Comparison of ENCODE assay signal across 21 cellular contexts in genomic region chr12:59895161-59895785, GRCh38.
A peak's percentile ranks its signal among the peaks of the same experiment; 100 is the strongest.
DNase-seq lines count a peak whose midpoint lies in the region; ATAC-seq and TF ChIP-seq lines count a peak whose summit lies in the region.
"Had no signal": no experiment of that assay in that cellular context is flagged by ENCODE, and none has a peak within 500 bp of the region (broad histone marks: within the 10 kb centered on the region; RNA-seq: fewer than 3 reads in every experiment).

No MANE protein-coding gene starts in this region.

- ATAC-seq in HG02763 (IDR thresholded peaks at IDR 0.05; ENCODE audit: unreplicated experiment) (no peak), HG03159 (IDR thresholded peaks at IDR 0.05; ENCODE audit: unreplicated experiment) (no peak)
- ATAC-seq: Panc1 had no signal

- peak overlapping the region; percentile 17 for H3K27ac ChIP-seq in angular gyrus (ENCODE audit: low read depth, low read length)
- H3K27ac ChIP-seq in RWPE1, result no peak overlapping the region
- H3K27ac ChIP-seq: BLaER1 treated with 17β-estradiol and CSF1 and Interleukin-3, amounts not matched to agents 10 nM and 100 nM; SJCRH30 had no signal

- H3K4me3 ChIP-seq in LNCaP clone FGC (ENCODE audit: low read depth, low read length), result no peak overlapping the region
- H3K4me3 ChIP-seq: BLaER1 treated with 17β-estradiol and CSF1 and Interleukin-3, amounts not matched to agents 10 nM and 100 nM; SJCRH30 had no signal

- POLR2A ChIA-PET in RWPE1 (lab: Yijun Ruan, JAX; ENCODE audit: low non-redundant PET), result no interaction called here

- peak; percentile 59 for DNase-seq in Ammon's horn (ENCODE audit: low spot score)
- peak; percentile 45 for DNase-seq in LNCaP clone FGC (ENCODE audit: low read depth)
- peak; percentile 61 for DNase-seq in middle frontal gyrus (ENCODE audit: extremely low spot score, low spot score)
- no peak for DNase-seq in RWPE1 (ENCODE audit: low spot score)
- DNase-seq in NCI-H2081 treated with DMSO at 0.1 percent for 48 hours (lab: John Stamatoyannopoulos, UW), result no peak
- DNase-seq: Caco-2; CD4-positive, alpha-beta memory T cell; DMS153; H7; Karpas-422; NCI-H187 treated with DMSO at 0.1 percent for 48 hours; NCI-H345; NCI-H526 treated with DMSO at 0.1 percent for 48 hours; NK-92 treated with Interleukin-12 subunit alpha and Interleukin-12 subunit beta, amount 100 ng/mL, for 24 hours; SJCRH30; T-helper 1 cell had no signal

- TF ChIP-seq CTCF in LNCaP clone FGC (IDR thresholded peaks at IDR 0.05; ENCODE audit: control insufficient read depth, extremely low read depth, insufficient read depth), result no peak
- TF ChIP-seq CTCF in RWPE1 (conservative IDR thresholded peaks at IDR 0.05; ENCODE audit: low read depth), result no peak

- CTCF ChIA-PET in RWPE1 (lab: Yijun Ruan, JAX), result no interaction called here

Comparison
In these comparisons a context has a peak if more than half of its experiments do, and no peak if none do; other contexts are left out.
1. DNase-seq: peak in Ammon's horn (single experiment), LNCaP clone FGC (single experiment) and middle frontal gyrus (single experiment); none in RWPE1 (single experiment) and NCI-H2081 treated with DMSO at 0.1 percent for 48 hours (single experiment).